Comparison of ENCODE assay signal across 8 cellular contexts in the genomic region with DNA sequence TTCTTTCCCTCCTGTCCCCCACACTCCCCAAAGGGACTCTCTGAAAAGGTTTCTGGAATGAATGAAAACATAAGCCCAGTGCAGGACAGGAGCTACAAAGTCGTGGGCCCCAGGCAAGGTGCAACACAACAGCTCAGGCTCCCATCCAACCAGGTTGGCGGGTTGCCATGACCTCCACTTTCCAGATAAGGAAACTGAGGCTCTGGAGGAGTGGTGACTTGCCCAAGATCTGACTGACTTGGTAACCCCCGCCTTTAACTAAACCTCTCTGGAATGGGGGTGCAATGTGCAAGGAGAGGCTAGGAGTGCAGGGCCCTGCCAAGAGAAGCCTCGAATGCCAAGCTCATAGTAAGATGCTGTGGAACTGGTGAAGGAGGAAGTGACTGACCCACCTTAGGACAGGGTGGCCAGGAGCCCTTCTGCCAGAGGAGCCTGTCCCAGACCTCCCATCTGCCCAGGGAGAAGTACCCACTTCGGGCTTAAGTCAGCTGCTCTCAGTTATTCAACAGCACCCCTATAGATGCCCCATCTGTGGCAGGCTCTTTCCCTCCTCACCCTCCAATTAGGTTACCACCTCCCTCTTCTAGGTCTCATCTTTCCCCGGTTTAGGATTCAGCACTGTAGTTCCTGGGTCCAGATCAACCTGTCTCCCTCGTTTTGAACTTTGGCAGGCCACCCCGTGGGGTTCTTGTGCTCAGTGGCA. TPM values are rescaled to one million over a fixed set of nuclear protein-coding genes. Genes with fewer than 3 reads are reported as not detected.
DNase-seq lines count a peak whose midpoint lies in the region; ATAC-seq and TF ChIP-seq lines count a peak whose summit lies in the region.

No MANE protein-coding gene starts in this region.

- H3K4me3 ChIP-seq in right atrium auricular region = peak overlapping the region; percentile 57 to 82

- H3K27me3 ChIP-seq in H9 (ENCODE audit: insufficient read depth, low read length) (no peaks in the 10 kb centered on the region), right atrium auricular region (no peaks in the 10 kb centered on the region)

- no peak overlapping the region for H2BK20ac ChIP-seq in H9 (ENCODE audit: low read depth, low read length, poor library complexity, severe bottlenecking)

- no peak for ATAC-seq in GM18858 (IDR thresholded peaks at IDR 0.05; ENCODE audit: unreplicated experiment)
- no peak for ATAC-seq in HG02840 (IDR thresholded peaks at IDR 0.05; ENCODE audit: low FRiP score, unreplicated experiment)
- no peak for ATAC-seq in HG02588 (IDR thresholded peaks at IDR 0.05; ENCODE audit: unreplicated experiment)

- peaks cover 14 to 24% (median 23%) of the 10 kb centered on the region in 3 experiments for H3K36me3 Mint-ChIP-seq in H9 (ENCODE audit: insufficient read depth in 1 of 3, low read depth in 3 of 3)

- WGBS in H9 (ENCODE audit: extremely low coverage, insufficient read length, low lambda C conversion rate) = no CpG with 5 or more reads among the region's 8 CpGs

- H4K5ac ChIP-seq in H9 (ENCODE audit: insufficient read length, low read depth, low read length) = no peak overlapping the region

- H3K56ac ChIP-seq in H9 (ENCODE audit: insufficient read length, low read depth, low read length) = no peak overlapping the region

- no peaks in the 10 kb centered on the region; the same call in 1 of the 2 replicates for H3K4me1 ChIP-seq in H9 (ENCODE audit: insufficient read depth, low read length)
- peaks cover 0 to 45% of the 10 kb centered on the region in 2 donors for H3K4me1 ChIP-seq in right atrium auricular region

- peaks cover 49% of the 10 kb centered on the region for H3K36me3 ChIP-seq in right atrium auricular region

- H3K4me3 Mint-ChIP-seq in H9 = peak overlapping the region; percentile 89 to 96

- peak; percentile 13 for DNase-seq in H9
- peak; percentile 62 for DNase-seq in activated CD8-positive, alpha-beta memory T cell treated with anti-CD3 and anti-CD28 coated beads, Interleukin-2, amount 50 U/mL, for 48 hours
- DNase-seq in right atrium auricular region (ENCODE audit: low spot score) = no peak
- DNase-seq in stimulated activated CD8-positive, alpha-beta memory T cell treated with anti-CD3 and anti-CD28 coated beads, Interleukin-4, amount 100 ng/mL, for 48 hours = peak; percentile 31
- no peak for DNase-seq in NCI-H2171 (lab: John Stamatoyannopoulos, UW)

- no peak overlapping the region for H2AFZ ChIP-seq in H9 (ENCODE audit: low read length)

- no peak overlapping the region for H2BK15ac ChIP-seq in H9 (ENCODE audit: low read depth, low read length)

- H4K91ac ChIP-seq in H9 (ENCODE audit: insufficient read length, low read depth, low read length) = no peak overlapping the region

- no peak overlapping the region for H3K9ac ChIP-seq in H9 (ENCODE audit: extremely low read depth, insufficient read length, low read length)

- H3T11ph ChIP-seq in H9 (ENCODE audit: low read length) = no peak overlapping the region

- no peak overlapping the region for H2BK120ac ChIP-seq in H9 (ENCODE audit: low read depth, low read length, poor library complexity, severe bottlenecking)

- peaks cover 4% of the 10 kb centered on the region; the same call in 1 of the 2 replicates for H3K79me2 ChIP-seq in H9 (ENCODE audit: insufficient read depth, low read length)

- no peak for TF ChIP-seq CTCF in H9 (conservative IDR thresholded peaks at IDR 0.05)
- TF ChIP-seq CTCF in right atrium auricular region (IDR thresholded peaks at IDR 0.05) = no peak

- H2BK5ac ChIP-seq in H9 (ENCODE audit: insufficient read length, low read length) = no peak overlapping the region

- H2BK12ac ChIP-seq in H9 (ENCODE audit: insufficient read length, low read depth, low read length) = no peak overlapping the region

- peaks cover 4% of the 10 kb centered on the region for H3K23me2 ChIP-seq in H9 (ENCODE audit: insufficient read length, low read depth, low read length, poor library complexity, severe bottlenecking)

- no peaks in the 10 kb centered on the region for H3K9me3 Mint-ChIP-seq in H9

- H3K14ac ChIP-seq in H9 (ENCODE audit: insufficient read depth, low read length) = no peak overlapping the region

- H4K20me1 ChIP-seq in H9 (ENCODE audit: control insufficient read depth, insufficient read depth, insufficient read length) = no peaks in the 10 kb centered on the region

- peaks cover 38 to 59% of the 10 kb centered on the region in 2 experiments for H3K4me1 Mint-ChIP-seq in H9

- no peaks in the 10 kb centered on the region; the same call in 1 of the 2 replicates for H3K27me3 Mint-ChIP-seq in H9 (ENCODE audit: low read depth)

- peak overlapping the region in 2 of 3 experiments; percentile 24 to 89; a peak in 2 of 7 replicates for H3K27ac Mint-ChIP-seq in H9

- no peak overlapping the region for H3K4me2 ChIP-seq in H9 (ENCODE audit: insufficient read depth, insufficient read length, low read length)

- H2AK5ac ChIP-seq in H9 (ENCODE audit: insufficient read length, low read length) = no peak overlapping the region

- H3K4ac ChIP-seq in H9 (ENCODE audit: low read depth, low read length) = no peak overlapping the region

- H3K9me3 ChIP-seq in H9 (ENCODE audit: control insufficient read depth, low read depth, low read length) (no peaks in the 10 kb centered on the region), right atrium auricular region (no peaks in the 10 kb centered on the region)

- no peak overlapping the region for H3K23ac ChIP-seq in H9 (ENCODE audit: insufficient read length, low read depth, low read length)

- no peak overlapping the region for H4K8ac ChIP-seq in H9 (replicated peaks; ENCODE audit: insufficient read length, low read depth, low read length)

- H3K79me1 ChIP-seq in H9 (ENCODE audit: insufficient read depth, low read depth, low read length, poor library complexity, severe bottlenecking) = peaks cover 5% of the 10 kb centered on the region

- no peak overlapping the region for H3K18ac ChIP-seq in H9 (ENCODE audit: insufficient read length, low read depth, low read length)

- H3K27ac ChIP-seq in H9 (ENCODE audit: insufficient read length, low read depth, low read length) = no peak overlapping the region
- H3K27ac ChIP-seq in right atrium auricular region = peak overlapping the region; percentile 89 to 99

RNA-seq across cellular contexts. Expression of a gene that starts 0.5 kb away (rescaled TPM):
- total RNA-seq in H9 (2021) (5.6 and 7.7 TPM in 2 replicates), right atrium auricular region (1,000 to 10,000 TPM; 4,697 to 8,249 TPM)

RNA-seq across cellular contexts. Expression of a gene that starts 1.0 kb away (rescaled TPM):
- total RNA-seq in H9 (2021) (99.0 and 104 TPM in 2 replicates), right atrium auricular region (10 to 100 TPM; 29.2 to 49.6 TPM)

RNA-seq across cellular contexts. Expression of a gene that starts 9.5 kb away (rescaled TPM):
- total RNA-seq in H9 (2021) = 1.7 and 2.4 TPM in 2 replicates
- total RNA-seq in right atrium auricular region = 10 to 100 TPM; 11.8 to 12.6 TPM

RNA-seq across cellular contexts. Expression of a gene that starts 40.8 kb away (rescaled TPM):
- total RNA-seq in H9 (2021) (0.90 and 1.5 TPM in 2 replicates), right atrium auricular region (10 to 100 TPM; 46.5 to 62.6 TPM)

RNA-seq across cellular contexts. Expression of a gene that starts 43.9 kb away (rescaled TPM):
- total RNA-seq in H9 (2021) (9.4 and 9.9 TPM in 2 replicates), right atrium auricular region (10 to 100 TPM; 10.1 to 17.6 TPM)

Comparison
In these comparisons a context has a peak if more than half of its experiments do, and no peak if none do; other contexts are left out.
1. DNase-seq: peak in H9 (single experiment), activated CD8-positive, alpha-beta memory T cell treated with anti-CD3 and anti-CD28 coated beads, Interleukin-2, amount 50 U/mL, for 48 hours (single experiment) and stimulated activated CD8-positive, alpha-beta memory T cell treated with anti-CD3 and anti-CD28 coated beads, Interleukin-4, amount 100 ng/mL, for 48 hours (single experiment); none in right atrium auricular region (single experiment) and NCI-H2171 (single experiment).
2. RNA of a gene that starts 0.5 kb away (total RNA-seq): 4,697 to 8,249 TPM in right atrium auricular region; 5.6 to 7.7 TPM in H9; every median in the first group is over 100 times any median in the second.